ENCODE assay signal across 1 cellular context in genomic region chr1:156082111-156083091, GRCh38.
TF ChIP-seq lines count a peak whose summit lies in the region.

A gene with protein sequence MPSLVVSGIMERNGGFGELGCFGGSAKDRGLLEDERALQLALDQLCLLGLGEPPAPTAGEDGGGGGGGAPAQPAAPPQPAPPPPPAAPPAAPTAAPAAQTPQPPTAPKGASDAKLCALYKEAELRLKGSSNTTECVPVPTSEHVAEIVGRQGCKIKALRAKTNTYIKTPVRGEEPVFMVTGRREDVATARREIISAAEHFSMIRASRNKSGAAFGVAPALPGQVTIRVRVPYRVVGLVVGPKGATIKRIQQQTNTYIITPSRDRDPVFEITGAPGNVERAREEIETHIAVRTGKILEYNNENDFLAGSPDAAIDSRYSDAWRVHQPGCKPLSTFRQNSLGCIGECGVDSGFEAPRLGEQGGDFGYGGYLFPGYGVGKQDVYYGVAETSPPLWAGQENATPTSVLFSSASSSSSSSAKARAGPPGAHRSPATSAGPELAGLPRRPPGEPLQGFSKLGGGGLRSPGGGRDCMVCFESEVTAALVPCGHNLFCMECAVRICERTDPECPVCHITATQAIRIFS (minus strand): TSS chr1:156082465. CDS start chr1:156081998, 467 bp downstream.

TF ChIP-seq in K562, 482 proteins besides CTCF, POLR2A, EP300 and RAD21 (continued from another document and continues in another):
- TF ChIP-seq ZBTB12 (CRISPR knock-in tag; IDR thresholded peaks at IDR 0.05) = peak; percentile 37; the same call in 1 of the 2 replicates
- 0 out of 4 replicates have a peak, but pooled peaks of 1 of the 2 experiments have one; percentile 4 for TF ChIP-seq RCOR1 (IDR thresholded peaks at IDR 0.05; ENCODE audit: borderline replicate concordance in 1 of 2, low read depth in 2 of 2, low read length in 2 of 2)
- TF ChIP-seq MAZ (CRISPR knock-in tag; conservative IDR thresholded peaks at IDR 0.05 in 1 of 2, IDR thresholded peaks at IDR 0.05 in 1 of 2) = peak; percentile 83 to 94
- TF ChIP-seq CTBP1 (IDR thresholded peaks at IDR 0.05; ENCODE audit: borderline replicate concordance) = peak; percentile 18; the same call in 1 of the 2 replicates
- 0 out of 2 replicates have a peak, but pooled peaks have one; percentile 36 for TF ChIP-seq TGIF2 (CRISPR knock-in tag; IDR thresholded peaks at IDR 0.05)
- TF ChIP-seq MAX (CRISPR knock-in tag; IDR thresholded peaks at IDR 0.05) = peak; percentile 59; the same call in 1 of the 2 replicates
- no peak for TF ChIP-seq SLC30A9 (CRISPR knock-in tag; IDR thresholded peaks at IDR 0.05)
- TF ChIP-seq, protein P1, sequence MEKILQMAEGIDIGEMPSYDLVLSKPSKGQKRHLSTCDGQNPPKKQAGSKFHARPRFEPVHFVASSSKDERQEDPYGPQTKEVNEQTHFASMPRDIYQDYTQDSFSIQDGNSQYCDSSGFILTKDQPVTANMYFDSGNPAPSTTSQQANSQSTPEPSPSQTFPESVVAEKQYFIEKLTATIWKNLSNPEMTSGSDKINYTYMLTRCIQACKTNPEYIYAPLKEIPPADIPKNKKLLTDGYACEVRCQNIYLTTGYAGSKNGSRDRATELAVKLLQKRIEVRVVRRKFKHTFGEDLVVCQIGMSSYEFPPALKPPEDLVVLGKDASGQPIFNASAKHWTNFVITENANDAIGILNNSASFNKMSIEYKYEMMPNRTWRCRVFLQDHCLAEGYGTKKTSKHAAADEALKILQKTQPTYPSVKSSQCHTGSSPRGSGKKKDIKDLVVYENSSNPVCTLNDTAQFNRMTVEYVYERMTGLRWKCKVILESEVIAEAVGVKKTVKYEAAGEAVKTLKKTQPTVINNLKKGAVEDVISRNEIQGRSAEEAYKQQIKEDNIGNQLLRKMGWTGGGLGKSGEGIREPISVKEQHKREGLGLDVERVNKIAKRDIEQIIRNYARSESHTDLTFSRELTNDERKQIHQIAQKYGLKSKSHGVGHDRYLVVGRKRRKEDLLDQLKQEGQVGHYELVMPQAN (IDR thresholded peaks at IDR 0.05; ENCODE audit: borderline replicate concordance) = 0 out of 2 replicates have a peak, but pooled peaks have one; percentile 59
- TF ChIP-seq CBX3 (IDR thresholded peaks at IDR 0.05; ENCODE audit: borderline replicate concordance in 1 of 2, low read length in 2 of 2) = 0 out of 3 replicates have a peak, but pooled peaks of 1 of the 2 experiments have one; percentile 28
- TF ChIP-seq, protein P2, sequence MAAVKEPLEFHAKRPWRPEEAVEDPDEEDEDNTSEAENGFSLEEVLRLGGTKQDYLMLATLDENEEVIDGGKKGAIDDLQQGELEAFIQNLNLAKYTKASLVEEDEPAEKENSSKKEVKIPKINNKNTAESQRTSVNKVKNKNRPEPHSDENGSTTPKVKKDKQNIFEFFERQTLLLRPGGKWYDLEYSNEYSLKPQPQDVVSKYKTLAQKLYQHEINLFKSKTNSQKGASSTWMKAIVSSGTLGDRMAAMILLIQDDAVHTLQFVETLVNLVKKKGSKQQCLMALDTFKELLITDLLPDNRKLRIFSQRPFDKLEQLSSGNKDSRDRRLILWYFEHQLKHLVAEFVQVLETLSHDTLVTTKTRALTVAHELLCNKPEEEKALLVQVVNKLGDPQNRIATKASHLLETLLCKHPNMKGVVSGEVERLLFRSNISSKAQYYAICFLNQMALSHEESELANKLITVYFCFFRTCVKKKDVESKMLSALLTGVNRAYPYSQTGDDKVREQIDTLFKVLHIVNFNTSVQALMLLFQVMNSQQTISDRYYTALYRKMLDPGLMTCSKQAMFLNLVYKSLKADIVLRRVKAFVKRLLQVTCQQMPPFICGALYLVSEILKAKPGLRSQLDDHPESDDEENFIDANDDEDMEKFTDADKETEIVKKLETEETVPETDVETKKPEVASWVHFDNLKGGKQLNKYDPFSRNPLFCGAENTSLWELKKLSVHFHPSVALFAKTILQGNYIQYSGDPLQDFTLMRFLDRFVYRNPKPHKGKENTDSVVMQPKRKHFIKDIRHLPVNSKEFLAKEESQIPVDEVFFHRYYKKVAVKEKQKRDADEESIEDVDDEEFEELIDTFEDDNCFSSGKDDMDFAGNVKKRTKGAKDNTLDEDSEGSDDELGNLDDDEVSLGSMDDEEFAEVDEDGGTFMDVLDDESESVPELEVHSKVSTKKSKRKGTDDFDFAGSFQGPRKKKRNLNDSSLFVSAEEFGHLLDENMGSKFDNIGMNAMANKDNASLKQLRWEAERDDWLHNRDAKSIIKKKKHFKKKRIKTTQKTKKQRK (IDR thresholded peaks at IDR 0.05; ENCODE audit: borderline replicate concordance, low read depth, low read length) = no peak
- no peak for TF ChIP-seq GTF2E2 (tag; IDR thresholded peaks at IDR 0.05)
- TF ChIP-seq TAF1 (IDR thresholded peaks at IDR 0.05; ENCODE audit: control insufficient read depth, extremely low read depth, insufficient read depth, low read length, severe bottlenecking) = peak; percentile 68
- no peak for TF ChIP-seq BRCA1 (IDR thresholded peaks at IDR 0.05)
- TF ChIP-seq BRCA1 (CRISPR knock-in tag; IDR thresholded peaks at IDR 0.05) = no peak
- peak; percentile 61; the same call in 1 of the 2 replicates for TF ChIP-seq CREB1 (IDR thresholded peaks at IDR 0.05)
- peak; percentile 42; the same call in 1 of the 2 replicates for TF ChIP-seq CREB1 (CRISPR knock-in tag; IDR thresholded peaks at IDR 0.05)
- TF ChIP-seq PRDM10 (IDR thresholded peaks at IDR 0.05; ENCODE audit: partially characterized antibody) = peak; percentile 96
- TF ChIP-seq DNMT1 (IDR thresholded peaks at IDR 0.05) = no peak
- TF ChIP-seq ADNP (tag; IDR thresholded peaks at IDR 0.05) = no peak
- TF ChIP-seq, protein P3, sequence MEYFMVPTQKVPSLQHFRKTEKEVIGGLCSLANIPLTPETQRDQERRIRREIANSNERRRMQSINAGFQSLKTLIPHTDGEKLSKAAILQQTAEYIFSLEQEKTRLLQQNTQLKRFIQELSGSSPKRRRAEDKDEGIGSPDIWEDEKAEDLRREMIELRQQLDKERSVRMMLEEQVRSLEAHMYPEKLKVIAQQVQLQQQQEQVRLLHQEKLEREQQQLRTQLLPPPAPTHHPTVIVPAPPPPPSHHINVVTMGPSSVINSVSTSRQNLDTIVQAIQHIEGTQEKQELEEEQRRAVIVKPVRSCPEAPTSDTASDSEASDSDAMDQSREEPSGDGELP (CRISPR knock-in tag; IDR thresholded peaks at IDR 0.05; ENCODE audit: borderline replicate concordance) = peak; percentile 58
- TF ChIP-seq NR2C2 (CRISPR knock-in tag; IDR thresholded peaks at IDR 0.05) = no peak
- peak; percentile 89 for TF ChIP-seq NR2C2 (tag; IDR thresholded peaks at IDR 0.05)
- peak in 1 of 2 experiments; percentile 32; a peak in 1 of 4 replicates for TF ChIP-seq NRF1 (conservative IDR thresholded peaks at IDR 0.05 in 1 of 2, IDR thresholded peaks at IDR 0.05 in 1 of 2)
- TF ChIP-seq SIX5 (IDR thresholded peaks at IDR 0.05; ENCODE audit: borderline replicate concordance in 1 of 2, insufficient read depth in 1 of 2, low read depth in 1 of 2, low read length in 2 of 2) = peak; percentile 84 to 86
- TF ChIP-seq, protein P4, sequence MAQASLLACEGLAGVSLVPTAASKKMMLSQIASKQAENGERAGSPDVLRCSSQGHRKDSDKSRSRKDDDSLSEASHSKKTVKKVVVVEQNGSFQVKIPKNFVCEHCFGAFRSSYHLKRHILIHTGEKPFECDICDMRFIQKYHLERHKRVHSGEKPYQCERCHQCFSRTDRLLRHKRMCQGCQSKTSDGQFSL (CRISPR knock-in tag; IDR thresholded peaks at IDR 0.05) = no peak
- TF ChIP-seq, protein P4 (tag; IDR thresholded peaks at IDR 0.05) = peak in 1 of 2 experiments; percentile 30; a peak in 1 of 4 replicates
- TF ChIP-seq HMGN3 (IDR thresholded peaks at IDR 0.05; ENCODE audit: borderline replicate concordance, extremely low read depth, insufficient read length, low read depth, low read length) = peak; percentile 8
- peak; percentile 97 for TF ChIP-seq MXI1 (IDR thresholded peaks at IDR 0.05; ENCODE audit: low read depth, low read length)
- peak; percentile 34; the same call in 1 of the 2 replicates for TF ChIP-seq PHF8 (IDR thresholded peaks at IDR 0.05; ENCODE audit: borderline replicate concordance, low read length)
- TF ChIP-seq ZBTB7A (IDR thresholded peaks at IDR 0.05; ENCODE audit: borderline replicate concordance, control insufficient read depth, low read depth, low read length) = peak; percentile 99
- TF ChIP-seq ESRRA (IDR thresholded peaks at IDR 0.05; ENCODE audit: borderline replicate concordance, low read depth) = 0 out of 2 replicates have a peak, but pooled peaks have one; percentile 25
- peak; percentile 64 for TF ChIP-seq CXXC5 (CRISPR knock-in tag; IDR thresholded peaks at IDR 0.05)
- peak; percentile 53; the same call in 1 of the 2 replicates for TF ChIP-seq GABPA (tag; conservative IDR thresholded peaks at IDR 0.05; ENCODE audit: low read depth)
- peak; percentile 66 for TF ChIP-seq MXD1 (CRISPR knock-in tag; IDR thresholded peaks at IDR 0.05; ENCODE audit: borderline replicate concordance, poor library complexity, severe bottlenecking)
- peak; percentile 55; the same call in 1 of the 2 replicates for TF ChIP-seq EP400 (IDR thresholded peaks at IDR 0.05)
- TF ChIP-seq ZFX (CRISPR knock-in tag; IDR thresholded peaks at IDR 0.05) = peak; percentile 14; the same call in 1 of the 2 replicates
- peak; percentile 51; the same call in 1 of the 2 replicates for TF ChIP-seq POLR2G (IDR thresholded peaks at IDR 0.05; ENCODE audit: low read depth, low read length)
- TF ChIP-seq MNT (conservative IDR thresholded peaks at IDR 0.05) = peak; percentile 91 to 95
- TF ChIP-seq ETS1 (conservative IDR thresholded peaks at IDR 0.05; ENCODE audit: control insufficient read depth, low read depth, low read length) = peak; percentile 97
- peak; percentile 63 for TF ChIP-seq RBFOX2 (IDR thresholded peaks at IDR 0.05; ENCODE audit: low read depth, low read length)
- TF ChIP-seq CCNT2 (IDR thresholded peaks at IDR 0.05; ENCODE audit: borderline replicate concordance, extremely low read depth, insufficient read length, low read depth, low read length) = peak; percentile 20
